In the genomic region with DNA sequence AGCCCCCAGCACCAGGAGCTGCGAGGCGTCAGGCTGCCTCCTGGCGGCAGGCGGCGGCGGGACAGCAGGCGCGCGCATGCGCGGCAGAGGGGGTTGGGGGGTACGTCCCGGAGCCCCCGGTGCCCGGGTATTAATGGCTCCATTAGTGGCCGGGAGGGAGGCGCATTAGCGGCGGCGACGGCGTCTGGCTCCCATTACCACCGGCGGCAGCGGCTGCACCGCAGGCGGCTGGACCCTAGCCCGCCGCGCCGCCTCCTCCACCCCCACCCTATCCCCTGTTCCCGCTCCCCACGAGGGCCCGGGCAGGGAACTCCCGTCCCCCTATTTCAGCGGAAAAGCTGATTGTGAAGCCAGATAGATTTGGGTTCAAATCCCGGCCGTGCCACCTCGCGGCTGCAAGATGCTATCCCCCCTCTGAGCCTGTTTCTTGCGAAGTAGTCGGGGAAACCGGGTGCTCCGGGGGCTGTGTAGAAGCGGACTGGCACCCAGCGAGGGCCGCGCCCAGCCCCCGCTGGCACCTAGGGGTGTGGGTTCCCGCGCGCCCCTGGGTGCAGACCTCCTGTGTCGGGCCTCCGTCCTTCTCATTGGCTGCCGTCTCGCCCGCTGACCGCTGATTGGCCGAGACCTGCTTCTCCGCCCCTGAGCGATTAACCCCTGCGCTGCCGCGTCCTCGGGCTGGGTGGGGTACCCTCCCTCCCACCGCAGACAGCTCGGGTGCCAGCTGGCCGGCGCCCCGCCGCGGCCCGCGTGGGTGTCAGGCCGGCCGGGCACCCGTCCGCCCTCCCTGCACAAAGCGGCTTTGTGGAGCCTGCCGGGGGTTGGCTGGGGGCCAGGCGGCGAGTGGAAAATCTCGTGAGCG, we compare ENCODE assay signal across 8 cellular contexts. TPM values are rescaled to one million over a fixed set of nuclear protein-coding genes. Genes with fewer than 3 reads are reported as not detected.
DNase-seq lines count a peak whose midpoint lies in the region; ATAC-seq and TF ChIP-seq lines count a peak whose summit lies in the region.

No MANE protein-coding gene starts in this region.

- H3K4me3 ChIP-seq in adipocyte (ENCODE audit: low read length) (peak overlapping the region; percentile 88), heart left ventricle (peak overlapping the region; percentile 51 to 97 (median 78))

- TF ChIP-seq CTCF in heart left ventricle (IDR thresholded peaks at IDR 0.05), result peak; percentile 82 to 98 (median 92)
- TF ChIP-seq CTCF in type B pancreatic cell (conservative IDR thresholded peaks at IDR 0.05), result peak; percentile 98

- H3K36me3 ChIP-seq in adipocyte (ENCODE audit: control insufficient read depth, insufficient read depth, low read length, severe bottlenecking) (no peaks in the 10 kb centered on the region), heart left ventricle (peaks cover 0 to 10% (median under 1%) of the 10 kb centered on the region in 9 donors)

- ATAC-seq in GM21723 (IDR thresholded peaks at IDR 0.05; ENCODE audit: unreplicated experiment) (peak; percentile 40), heart left ventricle (peak; percentile 31 to 74 (median 58))

- peak overlapping the region; percentile 95 to 100 (median 96) for H3K27ac ChIP-seq in heart left ventricle

- peak overlapping the region; percentile 95 for H3K27ac Mint-ChIP-seq in type B pancreatic cell

- H3K27me3 Mint-ChIP-seq in type B pancreatic cell, result no peaks in the 10 kb centered on the region

- WGBS in heart left ventricle, 4 donors, result 0 to 1% (median 0%) methylated on average over 47 to 84 of the region's 84 CpGs

- H3K4me1 Mint-ChIP-seq in type B pancreatic cell (ENCODE audit: unreplicated experiment), result peaks cover 30% of the 10 kb centered on the region

- intact Hi-C loops in heart left ventricle (cut with DNase I), result loop anchor here in 8 of 10 donors (1.0 to 5.0 kb wide), 4 partner anchors 25 to 38 kb away; a partner anchor contains a TSS
- intact Hi-C loops in posterior cingulate gyrus (cut with DNase I), result loop anchor here (1.0 to 2.0 kb wide), 2 partner anchors 25 to 34 kb away; a partner anchor contains a TSS

- H3K9me3 ChIP-seq in adipocyte (ENCODE audit: control insufficient read depth, low read length), result no peaks in the 10 kb centered on the region
- no peaks in the 10 kb centered on the region for H3K9me3 ChIP-seq in heart left ventricle

- H3K9ac ChIP-seq in adipocyte (ENCODE audit: low read length), result peak overlapping the region; percentile 88

- peak overlapping the region; percentile 95 for H3K4me3 Mint-ChIP-seq in type B pancreatic cell

- TF ChIP-seq POLR2A in heart left ventricle (IDR thresholded peaks at IDR 0.05), result peak in 1 of 2 donors; percentile 51

- H3K9me3 Mint-ChIP-seq in type B pancreatic cell, result no peaks in the 10 kb centered on the region

- H3K27me3 ChIP-seq in adipocyte (replicated peaks; ENCODE audit: control insufficient read depth, insufficient read depth, low read length) (no peaks in the 10 kb centered on the region), heart left ventricle (no peaks in the 10 kb centered on the region)

- H3K4me1 ChIP-seq in adipocyte (ENCODE audit: control insufficient read depth, insufficient read depth, low read length) (peaks cover 59% of the 10 kb centered on the region), heart left ventricle (peaks cover 25 to 89% (median 77%) of the 10 kb centered on the region in 12 donors)

- H3K36me3 Mint-ChIP-seq in type B pancreatic cell, result peaks cover 3% of the 10 kb centered on the region

- peak; percentile 94 for DNase-seq in D341Med (ENCODE audit: low spot score)
- peak; percentile 90 for DNase-seq in NCI-H1048 (lab: John Stamatoyannopoulos, UW)
- peak; percentile 59 to 79 for DNase-seq in SW 1271 (lab: John Stamatoyannopoulos, UW)
- DNase-seq in adipocyte (ENCODE audit: low read depth), result peak; percentile 96
- peak; percentile 94 to 96 (median 95) for DNase-seq in heart left ventricle
- peak; percentile 95 to 100 (median 98) for DNase-seq in posterior cingulate gyrus
- peak; percentile 91 for DNase-seq in type B pancreatic cell (ENCODE audit: extremely low spot score, unreplicated experiment)

RNA-seq across cellular contexts. Expression of a gene that starts 11.1 kb away (rescaled TPM):
- total RNA-seq in heart left ventricle, result 10 to 100 TPM; 25.5 to 54.8 (median 35.8) TPM
- polyA plus RNA-seq in heart left ventricle, result 10 to 100 TPM; 27.1 to 27.5 TPM
- 44.8 and 70.3 TPM in 2 replicates for total RNA-seq in type B pancreatic cell (ENCODE audit: low replicate concordance)

RNA-seq across cellular contexts. Expression of a gene that starts 21.8 kb away (rescaled TPM):
- total RNA-seq in heart left ventricle, result under 1 TPM in 3 of 9 donors, not detected in 6; 0.16 to 0.53 (median 0.40) TPM
- polyA plus RNA-seq in heart left ventricle, result under 1 TPM in 1 of 2 donors, not detected in 1; 0.17 TPM
- total RNA-seq in type B pancreatic cell (ENCODE audit: low replicate concordance), result 2.2 and 2.4 TPM in 2 replicates

RNA-seq across cellular contexts. Expression of a gene that starts 22.3 kb away (rescaled TPM):
- total RNA-seq in heart left ventricle (1 to 10 TPM; 1.8 to 9.4 (median 2.5) TPM), type B pancreatic cell (ENCODE audit: low replicate concordance) (50.3 and 97.4 TPM in 2 replicates)
- polyA plus RNA-seq in heart left ventricle, result 1 to 10 TPM; 4.9 to 9.5 TPM

RNA-seq across cellular contexts. Expression of a gene that starts 25.2 kb away (rescaled TPM):
- 10 to 100 TPM; 26.1 to 49.7 (median 35.5) TPM for total RNA-seq in heart left ventricle
- 10 to 100 TPM; 31.9 to 45.4 TPM for polyA plus RNA-seq in heart left ventricle
- 54.9 and 78.9 TPM in 2 replicates for total RNA-seq in type B pancreatic cell (ENCODE audit: low replicate concordance)

RNA-seq across cellular contexts. Expression of a gene that starts 33.0 kb away (rescaled TPM):
- total RNA-seq in heart left ventricle, result under 1 TPM in 2 of 9 donors, not detected in 7; 0.16 to 0.27 TPM
- under 1 TPM; 0.11 to 0.18 TPM for polyA plus RNA-seq in heart left ventricle
- 0.88 and 3.6 TPM in 2 replicates for total RNA-seq in type B pancreatic cell (ENCODE audit: low replicate concordance)

Comparison
In these comparisons a context has a peak if more than half of its experiments do, and no peak if none do; other contexts are left out.
1. Peak in every context shown above with its lines: DNase-seq, ATAC-seq, H3K4me3 ChIP-seq and H3K27ac ChIP-seq.